Comparison of ENCODE assay signal across 8 cellular contexts in genomic region chr1:212595787-212596714, GRCh38. TPM values are rescaled to one million over a fixed set of nuclear protein-coding genes. Genes with fewer than 3 reads are reported as not detected.
DNase-seq lines count a peak whose midpoint lies in the region; ATAC-seq and TF ChIP-seq lines count a peak whose summit lies in the region.

No MANE protein-coding gene starts in this region.

- H3K79me2 ChIP-seq in HCT116 (ENCODE audit: insufficient read depth, low read length) (no peaks in the 10 kb centered on the region), Loucy (ENCODE audit: insufficient read depth, low read length) (no peaks in the 10 kb centered on the region)

- H4K20me1 ChIP-seq in HCT116 (ENCODE audit: insufficient read depth): no peaks in the 10 kb centered on the region
- no peaks in the 10 kb centered on the region for H4K20me1 ChIP-seq in Loucy (ENCODE audit: insufficient read depth, low read length, poor library complexity, severe bottlenecking)

- H3K27ac Mint-ChIP-seq in activated CD4-positive, alpha-beta memory T cell treated with anti-CD3 and anti-CD28 coated beads for 36 hours: peak overlapping the region; percentile 90

- peak; percentile 50 to 86 (median 84); a peak in 5 of 6 replicates for TF ChIP-seq CTCF in HCT116 (IDR thresholded peaks at IDR 0.05 in 2 of 3, conservative IDR thresholded peaks at IDR 0.05 in 1 of 3; ENCODE audit: borderline replicate concordance in 1 of 3, insufficient read depth in 1 of 3, low read depth in 2 of 3, low read length in 2 of 3)
- peak; percentile 70 for TF ChIP-seq CTCF in Loucy (conservative IDR thresholded peaks at IDR 0.05; ENCODE audit: low read length)
- peak; percentile 55 for TF ChIP-seq CTCF in fibroblast of pulmonary artery (IDR thresholded peaks at IDR 0.05; ENCODE audit: low read length, missing control alignments)
- TF ChIP-seq CTCF in retinal pigment epithelial cell (conservative IDR thresholded peaks at IDR 0.05; ENCODE audit: low read depth, low read length): peak; percentile 76

- no peaks in the 10 kb centered on the region for H3K36me3 Mint-ChIP-seq in activated CD4-positive, alpha-beta memory T cell treated with anti-CD3 and anti-CD28 coated beads for 36 hours

- peak overlapping the region; percentile 53 for H3K4me3 Mint-ChIP-seq in activated CD4-positive, alpha-beta memory T cell treated with anti-CD3 and anti-CD28 coated beads for 36 hours

- H3K9ac ChIP-seq in HCT116 (ENCODE audit: low read length): peak overlapping the region; percentile 55
- peak overlapping the region; percentile 49 for H3K9ac ChIP-seq in Loucy (ENCODE audit: low read depth, low read length, poor library complexity, severe bottlenecking)

- CTCF ChIA-PET in HCT116 (lab: Charles Lee): interaction anchor here (0.7 to 1.9 kb wide), 6 partner anchors 12 to 126 kb away, joined by 3 to 10 read pairs (median 4); partner anchors contain the start of gene ATF3
- CTCF ChIA-PET in activated CD4-positive, alpha-beta memory T cell treated with anti-CD3 and anti-CD28 coated beads for 36 hours (lab: Charles Lee): interaction anchor here (0.7 to 2.1 kb wide), 10 partner anchors 12 to 119 kb away, joined by 3 to 8 read pairs (median 4); partner anchors contain the start of gene ATF3

- H3K4me3 ChIP-seq in HCT116 (replicated peaks in 1 of 2; ENCODE audit: low read depth in 1 of 2, low read length in 2 of 2) (peak overlapping the region in 1 of 2 experiments; percentile 36; a peak in 3 of 4 replicates), Loucy (ENCODE audit: low read length, poor library complexity, severe bottlenecking) (peak overlapping the region; percentile 44), fibroblast of pulmonary artery (replicated peaks; ENCODE audit: low read depth, low read length) (peak overlapping the region; percentile 15), retinal pigment epithelial cell (ENCODE audit: low read length) (no peak overlapping the region)

- peak; percentile 67 for TF ChIP-seq RAD21 in HCT116 (IDR thresholded peaks at IDR 0.05; ENCODE audit: low read depth)

- TF ChIP-seq POLR2A in HCT116 (IDR thresholded peaks at IDR 0.05; ENCODE audit: borderline replicate concordance, extremely low read depth, insufficient read depth, insufficient read length): no peak

- H3F3A ChIP-seq in Loucy (ENCODE audit: low read depth): no peaks in the 10 kb centered on the region

- peaks cover 15% of the 10 kb centered on the region for H3K27me3 Mint-ChIP-seq in activated CD4-positive, alpha-beta memory T cell treated with anti-CD3 and anti-CD28 coated beads for 36 hours

- H3K9me3 ChIP-seq in HCT116 (ENCODE audit: control insufficient read depth in 1 of 2, insufficient read depth in 1 of 2, low read depth in 1 of 2, low read length in 2 of 2) (no peaks in the 10 kb centered on the region), Loucy (ENCODE audit: insufficient read depth, low read depth, low read length) (no peaks in the 10 kb centered on the region)

- no peaks in the 10 kb centered on the region for H3K27me3 ChIP-seq in HCT116 (ENCODE audit: insufficient read depth, low read length)
- no peaks in the 10 kb centered on the region for H3K27me3 ChIP-seq in Loucy (ENCODE audit: insufficient read depth, low read length, poor library complexity, severe bottlenecking)

- H3K4me1 Mint-ChIP-seq in activated CD4-positive, alpha-beta memory T cell treated with anti-CD3 and anti-CD28 coated beads for 36 hours (ENCODE audit: low read depth): peaks cover 38% of the 10 kb centered on the region

- POLR2A ChIA-PET in HCT116 (lab: Charles Lee): interaction anchor here (1.1 to 4.8 kb wide), 2 partner anchors 12 to 119 kb away, joined by 4 to 45 read pairs; partner anchors contain the start of gene ATF3
- POLR2A ChIA-PET in activated CD4-positive, alpha-beta memory T cell treated with anti-CD3 and anti-CD28 coated beads for 36 hours (lab: Charles Lee): interaction anchor here (1.2 to 2.6 kb wide), 5 partner anchors 11 to 38 kb away, joined by 3 to 34 read pairs (median 7); partner anchors contain the start of gene ATF3

- H2AFZ ChIP-seq in HCT116 (ENCODE audit: low read depth, low read length, poor library complexity, severe bottlenecking): peak overlapping the region; percentile 91
- peak overlapping the region; percentile 33; the same call in 1 of the 2 replicates for H2AFZ ChIP-seq in Loucy (ENCODE audit: low read length)

- peak overlapping the region; percentile 74 for H3K4me2 ChIP-seq in HCT116 (ENCODE audit: low read length)
- peak overlapping the region; percentile 52 for H3K4me2 ChIP-seq in Loucy (ENCODE audit: low read depth, low read length, poor library complexity, severe bottlenecking)

- DNase-seq in activated CD8-positive, alpha-beta memory T cell treated with anti-CD3 and anti-CD28 coated beads for 24 hours: peak; percentile 68
- DNase-seq in activated CD8-positive, alpha-beta memory T cell treated with anti-CD3 and anti-CD28 coated beads, Interleukin-2, amount 50 U/mL, for 48 hours: no peak
- peak; percentile 68 for DNase-seq in HCT116 (ENCODE audit: low read depth, low spot score)
- peak; percentile 59 for DNase-seq in activated CD4-positive, alpha-beta memory T cell treated with anti-CD3 and anti-CD28 coated beads for 36 hours
- peak; percentile 95 for DNase-seq in fibroblast of pulmonary artery (ENCODE audit: low read depth)
- DNase-seq in retinal pigment epithelial cell (ENCODE audit: low read depth): peak; percentile 87
- DNase-seq in pons (ENCODE audit: low spot score): no peak

- BruUV-seq in HCT116 (replicated peaks; lab: Mats Ljungman, UMichigan): TSS peak; percentile 88

- ATAC-seq in HCT116: peak; percentile 82

- H3K9me3 Mint-ChIP-seq in activated CD4-positive, alpha-beta memory T cell treated with anti-CD3 and anti-CD28 coated beads for 36 hours: no peaks in the 10 kb centered on the region

- H3K9me2 ChIP-seq in HCT116 (ENCODE audit: insufficient read depth): no peaks in the 10 kb centered on the region
- H3K9me2 ChIP-seq in Loucy (replicated peaks; ENCODE audit: low read depth, low read length): no peaks in the 10 kb centered on the region

- peaks cover 18 to 44% of the 10 kb centered on the region in 2 experiments for H3K4me1 ChIP-seq in HCT116 (ENCODE audit: control insufficient read depth in 1 of 2, insufficient read depth in 2 of 2, low read length in 2 of 2)
- peaks cover 13% of the 10 kb centered on the region for H3K4me1 ChIP-seq in Loucy (ENCODE audit: insufficient read depth, low read length, poor library complexity, severe bottlenecking)

- no peaks in the 10 kb centered on the region for H3K36me3 ChIP-seq in HCT116 (ENCODE audit: control insufficient read depth in 1 of 2, insufficient read depth in 2 of 2, low read length in 2 of 2)
- H3K36me3 ChIP-seq in Loucy (ENCODE audit: insufficient read depth, low read length): no peaks in the 10 kb centered on the region

- intact Hi-C loops in HCT116 (cut with micrococcal nuclease): loop anchor here (1.0 kb wide), 1 partner anchor 119 kb away; no protein-coding TSS in a partner anchor
- intact Hi-C loops in activated CD4-positive, alpha-beta memory T cell treated with anti-CD3 and anti-CD28 coated beads for 36 hours (cut with micrococcal nuclease): loop anchor here (1.0 to 5.0 kb wide), 5 partner anchors 12 to 659 kb away; partner anchors contain the start of gene ATF3

- H3K27ac ChIP-seq in HCT116 (ENCODE audit: low read depth, low read length): peak overlapping the region; percentile 72

- RAD21 ChIA-PET in HCT116 (lab: Charles Lee; ENCODE audit: low non-redundant PET in 1 of 2, low total read pairs in 2 of 2, uncharacterized antibody in 2 of 2, unreplicated experiment in 2 of 2): interaction anchor here in 1 of 2 experiments (0.7 to 1.0 kb wide), 2 partner anchors 12 to 119 kb away, joined by 4 read pairs; partner anchors contain the start of gene ATF3

TF ChIP-seq in HCT116, 20 proteins besides CTCF, POLR2A, EP300 and RAD21 (continues in another document):
- TF ChIP-seq ZFX (IDR thresholded peaks at IDR 0.05) (no peak), EGR1 (IDR thresholded peaks at IDR 0.05; ENCODE audit: low read depth) (peak; percentile 58; the same call in 1 of the 2 replicates), ZNF274 (IDR thresholded peaks at IDR 0.05; ENCODE audit: low read depth, low read length) (no peak), ATF3 (IDR thresholded peaks at IDR 0.05) (peak; percentile 65; the same call in 1 of the 2 replicates), SRF (IDR thresholded peaks at IDR 0.05; ENCODE audit: low read depth) (peak; percentile 36; the same call in 1 of the 2 replicates), YY1 (IDR thresholded peaks at IDR 0.05; ENCODE audit: extremely low read depth, insufficient replicate concordance, low read depth, low read length) (no peak), CEBPB (IDR thresholded peaks at IDR 0.05; ENCODE audit: low read depth) (peak; percentile 58), REST (IDR thresholded peaks at IDR 0.05; ENCODE audit: low read depth) (no peak)

RNA-seq across cellular contexts. Expression of gene ATF3, which starts 12.5 kb away (rescaled TPM):
- total RNA-seq in HCT116 (2021; ENCODE audit: unreplicated experiment): 43.2 TPM
- 60.0 and 101 TPM in 2 replicates for polyA plus RNA-seq in HCT116 (2012)
- 10 to 100 TPM; 49.7 to 51.5 TPM for total RNA-seq in activated CD4-positive, alpha-beta memory T cell treated with anti-CD3 and anti-CD28 coated beads for 36 hours

Comparison
In these comparisons a context has a peak if more than half of its experiments do, and no peak if none do; other contexts are left out.
1. DNase-seq: peak in activated CD8-positive, alpha-beta memory T cell treated with anti-CD3 and anti-CD28 coated beads for 24 hours (single experiment), HCT116 (single experiment), activated CD4-positive, alpha-beta memory T cell treated with anti-CD3 and anti-CD28 coated beads for 36 hours (single experiment), fibroblast of pulmonary artery (single experiment) and retinal pigment epithelial cell (single experiment); none in activated CD8-positive, alpha-beta memory T cell treated with anti-CD3 and anti-CD28 coated beads, Interleukin-2, amount 50 U/mL, for 48 hours (single experiment) and pons (single experiment).
2. Peak in every context shown above with its lines, with median percentiles within 50 percentile points of each other: CTCF ChIP-seq.